In the genomic region with DNA sequence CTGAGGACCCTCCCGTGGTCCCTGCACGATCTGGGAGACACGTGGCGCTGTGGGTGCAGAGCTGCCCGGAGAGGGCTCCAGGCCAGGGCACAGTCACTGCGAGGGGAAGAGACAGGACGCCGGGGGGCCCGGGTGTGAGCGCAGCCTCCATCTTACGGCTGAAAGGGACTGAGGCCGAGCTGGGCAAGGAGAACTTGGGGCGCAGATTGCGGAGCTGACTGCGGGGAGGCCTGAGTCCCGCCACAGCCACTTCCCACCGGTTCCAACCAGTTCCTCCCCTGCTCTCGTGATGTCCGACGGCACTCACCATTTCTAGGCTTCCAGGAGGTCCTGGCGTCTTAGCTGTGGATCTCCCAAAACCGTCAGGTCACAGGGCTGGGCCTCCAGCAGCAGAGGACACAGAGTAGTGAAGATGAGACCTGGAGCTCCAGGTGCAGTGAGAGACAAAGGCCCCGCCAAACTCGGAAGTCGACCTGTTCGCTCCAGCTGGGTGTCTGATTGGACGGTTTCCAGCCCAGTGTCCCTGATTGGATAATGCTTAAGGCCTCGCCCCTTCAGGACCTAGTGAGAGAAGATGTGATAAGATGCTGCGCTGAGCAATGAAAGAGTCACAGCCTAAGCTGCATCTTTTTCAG, we compare ENCODE assay signal across 8 cellular contexts. TPM values are rescaled to one million over a fixed set of nuclear protein-coding genes. Genes with fewer than 3 reads are reported as not detected.
DNase-seq lines count a peak whose midpoint lies in the region; ATAC-seq and TF ChIP-seq lines count a peak whose summit lies in the region.

No MANE protein-coding gene starts in this region.

- H4K8ac ChIP-seq in mesendoderm (ENCODE audit: low read depth, low read length), result no peak overlapping the region

- H3K4me3 ChIP-seq in mesendoderm (ENCODE audit: low read length) (peak overlapping the region; percentile 88), thoracic aorta (peak overlapping the region; percentile 1)

- H4K5ac ChIP-seq in mesendoderm (ENCODE audit: low read length), result no peak overlapping the region

- H2AK5ac ChIP-seq in mesendoderm (ENCODE audit: low read length), result no peak overlapping the region

- no peaks in the 10 kb centered on the region for H3K27me3 Mint-ChIP-seq in activated naive CD4-positive, alpha-beta T cell treated with anti-CD3 and anti-CD28 coated beads, Interleukin-2, amount 50 U/mL, for 24 hours

- H2BK120ac ChIP-seq in mesendoderm (ENCODE audit: low read depth, low read length), result no peak overlapping the region

- H3K23ac ChIP-seq in mesendoderm (ENCODE audit: low read length), result no peak overlapping the region

- DNase-seq in activated gamma-delta T cell treated with Interleukin-2 at 50 U/mL for 16 hours (peak; percentile 54), activated gamma-delta T cell (lab: John Stamatoyannopoulos, UW) (no peak), mesendoderm (peak; percentile 99), thoracic aorta (ENCODE audit: low spot score) (no peak), KG1 (lab: John Stamatoyannopoulos, UW) (no peak), NCI-H2227 treated with DMSO at 0.1 percent for 48 hours (lab: John Stamatoyannopoulos, UW) (no peak), EL (no peak)

- no peaks in the 10 kb centered on the region for H3K9me3 ChIP-seq in thoracic aorta

- H3K56ac ChIP-seq in mesendoderm (ENCODE audit: low read length), result peak overlapping the region; percentile 95

- no peak for ATAC-seq in thoracic aorta (ENCODE audit: insufficient number of reproducible peaks, low FRiP score, low read depth)

- peak overlapping the region; percentile 94 for H3K9ac ChIP-seq in mesendoderm (ENCODE audit: low read length)

- H3K36me3 ChIP-seq in mesendoderm (ENCODE audit: control insufficient read depth, insufficient read depth, low read length) (no peaks in the 10 kb centered on the region), thoracic aorta (no peaks in the 10 kb centered on the region)

- H3K4me1 ChIP-seq in mesendoderm (ENCODE audit: control insufficient read depth, low read depth, low read length) (no peaks in the 10 kb centered on the region), thoracic aorta (ENCODE audit: control insufficient read depth in 1 of 2, low read depth in 2 of 2) (no peaks in the 10 kb centered on the region)

- no peak overlapping the region for H3K27ac ChIP-seq in mesendoderm (ENCODE audit: low read depth, low read length)
- no peak overlapping the region for H3K27ac ChIP-seq in thoracic aorta

- peaks cover 11% of the 10 kb centered on the region for H3K4me1 Mint-ChIP-seq in activated naive CD4-positive, alpha-beta T cell treated with anti-CD3 and anti-CD28 coated beads, Interleukin-2, amount 50 U/mL, for 24 hours

- no peaks in the 10 kb centered on the region for H3K27me3 ChIP-seq in mesendoderm (ENCODE audit: insufficient read depth, low read length, poor library complexity)
- H3K27me3 ChIP-seq in thoracic aorta (replicated peaks; ENCODE audit: insufficient read depth), result no peaks in the 10 kb centered on the region

- peak overlapping the region; percentile 20 for H3K4ac ChIP-seq in mesendoderm (ENCODE audit: low read depth, low read length)

- H2BK15ac ChIP-seq in mesendoderm (replicated peaks; ENCODE audit: low read depth), result no peak overlapping the region

- peaks cover 1% of the 10 kb centered on the region for H3K79me1 ChIP-seq in mesendoderm (ENCODE audit: low read length)

- no peaks in the 10 kb centered on the region for H3K9me3 Mint-ChIP-seq in activated naive CD4-positive, alpha-beta T cell treated with anti-CD3 and anti-CD28 coated beads, Interleukin-2, amount 50 U/mL, for 24 hours

- H3K4me3 Mint-ChIP-seq in activated naive CD4-positive, alpha-beta T cell treated with anti-CD3 and anti-CD28 coated beads, Interleukin-2, amount 50 U/mL, for 24 hours, result peak overlapping the region; percentile 61

- H3K79me2 ChIP-seq in mesendoderm (ENCODE audit: control insufficient read depth, insufficient read depth, low read length), result peaks cover 23% of the 10 kb centered on the region

- H2BK5ac ChIP-seq in mesendoderm (ENCODE audit: low read length), result no peak overlapping the region

- no peak overlapping the region for H3K18ac ChIP-seq in mesendoderm (ENCODE audit: low read length)

- peaks cover 2% of the 10 kb centered on the region for H3K36me3 Mint-ChIP-seq in activated naive CD4-positive, alpha-beta T cell treated with anti-CD3 and anti-CD28 coated beads, Interleukin-2, amount 50 U/mL, for 24 hours

- peak overlapping the region; percentile 55 for H3K27ac Mint-ChIP-seq in activated naive CD4-positive, alpha-beta T cell treated with anti-CD3 and anti-CD28 coated beads, Interleukin-2, amount 50 U/mL, for 24 hours

- no peak for TF ChIP-seq CTCF in thoracic aorta (IDR thresholded peaks at IDR 0.05)

- H3K4me2 ChIP-seq in mesendoderm (ENCODE audit: low read length), result peak overlapping the region; percentile 61

- no CpG with 5 or more reads among the region's 29 CpGs for WGBS in mesendoderm (ENCODE audit: extremely low coverage, insufficient coverage, low lambda C conversion rate)

RNA-seq across cellular contexts. Expression of a gene that starts 4.8 kb away (rescaled TPM):
- 33.6 TPM for polyA plus RNA-seq in mesendoderm (2013, experiment 1 of 2)
- polyA plus RNA-seq in mesendoderm (2013, experiment 2 of 2), result 33.9 TPM
- total RNA-seq in thoracic aorta, result 1 to 10 TPM; 3.0 to 9.0 TPM

RNA-seq across cellular contexts. Expression of a gene that starts 39.3 kb away (rescaled TPM):
- polyA plus RNA-seq in mesendoderm (2013, experiment 1 of 2), result 9.6 TPM
- 9.0 TPM for polyA plus RNA-seq in mesendoderm (2013, experiment 2 of 2)
- 10 to 100 TPM; 55.5 to 66.7 TPM for total RNA-seq in thoracic aorta

RNA-seq across cellular contexts. Expression of a gene that starts 39.9 kb away (rescaled TPM):
- polyA plus RNA-seq in mesendoderm (2013, experiment 1 of 2), result 57.2 TPM
- 58.1 TPM for polyA plus RNA-seq in mesendoderm (2013, experiment 2 of 2)
- total RNA-seq in thoracic aorta, result 10 to 100 TPM in 1 of 2 donors, 1 to 10 TPM in 1; 3.0 to 11.6 TPM

Comparison
In these comparisons a context has a peak if more than half of its experiments do, and no peak if none do; other contexts are left out.
1. DNase-seq: peak in activated gamma-delta T cell treated with Interleukin-2 at 50 U/mL for 16 hours (single experiment) and mesendoderm (single experiment); none in activated gamma-delta T cell (single experiment), thoracic aorta (single experiment), KG1 (single experiment), NCI-H2227 treated with DMSO at 0.1 percent for 48 hours (single experiment) and EL (single experiment).